In the genomic region with DNA sequence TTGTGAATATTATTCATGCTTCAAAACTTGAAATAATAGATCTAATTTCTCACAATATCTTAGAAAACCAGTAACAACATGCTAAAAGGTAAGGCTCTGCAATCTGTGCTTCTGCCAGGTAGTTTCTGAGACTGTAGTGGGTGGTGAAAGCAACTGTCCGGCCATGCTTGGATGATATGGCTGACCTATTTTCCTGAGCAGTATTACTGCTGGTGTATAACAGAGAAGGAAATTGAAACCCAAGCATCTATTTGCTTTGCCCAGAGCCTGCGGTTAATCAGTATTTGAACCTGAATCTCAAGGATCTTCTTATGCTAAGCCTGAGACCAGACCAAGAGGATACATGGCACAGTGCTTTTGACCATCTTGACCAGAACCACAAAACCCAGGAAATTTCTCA, we compare ENCODE assay signal across 23 cellular contexts.
"Had no signal": no experiment of that assay in that cellular context is flagged by ENCODE, and none has a peak within 500 bp of the region (broad histone marks: within the 10 kb centered on the region; RNA-seq: fewer than 3 reads in every experiment).

No MANE protein-coding gene starts in this region.

- H3K4me3 ChIP-seq: dorsolateral prefrontal cortex, lower lobe of right lung, ovary, psoas muscle, sigmoid colon, testis, tibial artery had no signal

- DNase-seq: dorsolateral prefrontal cortex; effector CD4-positive, alpha-beta T cell; hypothalamus; immature natural killer cell; islet precursor cell; left ventricle myocardium superior; lower lobe of right lung; natural killer cell; occipital lobe; ovary; posterior cingulate gyrus; psoas muscle; right cardiac atrium; sigmoid colon; stimulated activated CD4-positive, alpha-beta T cell treated with anti-CD3 and anti-CD28 coated beads, Interleukin-2, amount 100 ng/mL, for 24 hours; stimulated activated CD4-positive, alpha-beta T cell treated with anti-CD3 and anti-CD28 coated beads, Interleukin-4, amount 100 ng/mL, for 24 hours; stimulated activated naive CD4-positive, alpha-beta T cell treated with Interleukin-2 at 50 U/mL for 16 hours; substantia nigra; testis; tibial artery had no signal

- H3K4me3 Mint-ChIP-seq: immature natural killer cell; natural killer cell; stimulated activated effector memory CD8-positive, alpha-beta T cell treated with anti-CD3 and anti-CD28 coated beads, Interleukin-12 subunit alpha, Interleukin-12 subunit beta, amount 100 ng/mL, for 72 hours; type B pancreatic cell had no signal

- H3K36me3 ChIP-seq: lower lobe of right lung, ovary, sigmoid colon, tibial artery had no signal

- H3K4me1 ChIP-seq: lower lobe of right lung, psoas muscle, sigmoid colon had no signal

- H3K9me3 ChIP-seq: lower lobe of right lung, ovary, psoas muscle, sigmoid colon, testis, tibial artery had no signal

- H3K27ac Mint-ChIP-seq: immature natural killer cell; natural killer cell; stimulated activated effector memory CD8-positive, alpha-beta T cell treated with anti-CD3 and anti-CD28 coated beads, Interleukin-12 subunit alpha, Interleukin-12 subunit beta, amount 100 ng/mL, for 72 hours; type B pancreatic cell had no signal

- H3K27ac ChIP-seq: dorsolateral prefrontal cortex, lower lobe of right lung, ovary, psoas muscle, sigmoid colon, testis, tibial artery had no signal

- H3K27me3 ChIP-seq: dorsolateral prefrontal cortex, ovary, sigmoid colon, testis, tibial artery had no signal

- H3K9me3 Mint-ChIP-seq: type B pancreatic cell had no signal

- H3K27me3 Mint-ChIP-seq: type B pancreatic cell had no signal

- H3K36me3 Mint-ChIP-seq: immature natural killer cell; natural killer cell; stimulated activated effector memory CD8-positive, alpha-beta T cell treated with anti-CD3 and anti-CD28 coated beads, Interleukin-12 subunit alpha, Interleukin-12 subunit beta, amount 100 ng/mL, for 72 hours; type B pancreatic cell had no signal

- H3K4me1 Mint-ChIP-seq: immature natural killer cell; natural killer cell; stimulated activated effector memory CD8-positive, alpha-beta T cell treated with anti-CD3 and anti-CD28 coated beads, Interleukin-12 subunit alpha, Interleukin-12 subunit beta, amount 100 ng/mL, for 72 hours had no signal

- FAIRE-seq: frontal cortex had no signal

- ATAC-seq: left ventricle myocardium superior; lower lobe of right lung; natural killer cell; psoas muscle; right cardiac atrium; stimulated activated effector memory CD8-positive, alpha-beta T cell treated with anti-CD3 and anti-CD28 coated beads, Interleukin-12 subunit alpha, Interleukin-12 subunit beta, amount 100 ng/mL, for 72 hours had no signal
